In genomic region chr14:60253649-60254048, GRCh38 we compare ENCODE assay signal across 28 cellular contexts.
"Had no signal": no experiment of that assay in that cellular context is flagged by ENCODE, and none has a peak within 500 bp of the region (broad histone marks: within the 10 kb centered on the region; RNA-seq: fewer than 3 reads in every experiment).

No MANE protein-coding gene starts in this region.

- ATAC-seq: activated CD8-positive, alpha-beta memory T cell treated with anti-CD3 and anti-CD28 coated beads, Interleukin-2, amount 10 ng/mL, durations not matched to agents 7 days and 5 days; activated naive CD8-positive, alpha-beta T cell treated with anti-CD3 and anti-CD28 coated beads, Interleukin-2, amount 50 U/mL, for 24 hours; right cardiac atrium; stimulated activated effector memory CD8-positive, alpha-beta T cell treated with anti-CD3 and anti-CD28 coated beads, Interleukin-12 subunit alpha, Interleukin-12 subunit beta, amount 100 ng/mL, for 72 hours; upper lobe of right lung had no signal

- H3K27ac Mint-ChIP-seq: activated CD4-positive, alpha-beta memory T cell treated with anti-CD3 and anti-CD28 coated beads, Interleukin-2, amount 10 ng/mL, durations not matched to agents 7 days and 5 days; activated CD8-positive, alpha-beta memory T cell treated with anti-CD3 and anti-CD28 coated beads, Interleukin-2, amount 10 ng/mL, durations not matched to agents 7 days and 5 days; activated naive CD8-positive, alpha-beta T cell treated with anti-CD3 and anti-CD28 coated beads, Interleukin-2, amount 50 U/mL, for 24 hours; activated T-helper 2 cell treated with anti-CD3 and anti-CD28 coated beads, Interferon-gamma antibody, Interleukin-2, Interleukin-4, amounts not matched to agents 10 μg/mL and 5 μg/mL and 100 μg/mL, durations not matched to agents 14 hours and 24 hours and 36 hours; endodermal cell; progenitor cell of endocrine pancreas; stimulated activated effector memory CD8-positive, alpha-beta T cell treated with anti-CD3 and anti-CD28 coated beads, Interleukin-12 subunit alpha, Interleukin-12 subunit beta, amount 100 ng/mL, for 72 hours; T-helper 2 cell treated with Interferon-gamma antibody and Interleukin-4, amounts not matched to agents 5 μg/mL and 100 μg/mL, for 36 hours had no signal

- DNase-seq: activated CD4-positive, alpha-beta memory T cell treated with anti-CD3 and anti-CD28 coated beads, Interleukin-2, amount 10 ng/mL, durations not matched to agents 7 days and 5 days; activated CD4-positive, alpha-beta T cell treated with anti-CD3 and anti-CD28 coated beads for 48 hours; activated CD4-positive, CD25-positive, alpha-beta regulatory T cell; activated CD8-positive, alpha-beta memory T cell treated with anti-CD3 and anti-CD28 coated beads, Interleukin-2, amount 10 ng/mL, durations not matched to agents 7 days and 5 days; activated naive CD4-positive, alpha-beta T cell treated with Interleukin-2 at 50 U/mL for 16 hours; activated naive CD8-positive, alpha-beta T cell treated with anti-CD3 and anti-CD28 coated beads, Interleukin-2, amount 50 U/mL, for 24 hours; activated T-cell treated with anti-CD3 and anti-CD28 coated beads, Interleukin-2, amount 50 U/mL, for 1 hour; anterior cingulate cortex; central memory CD4-positive, alpha-beta T cell; endodermal cell; head of caudate nucleus; left ventricle myocardium inferior; mammary epithelial cell; midbrain; occipital lobe; right cardiac atrium; stimulated activated CD4-positive, alpha-beta T cell treated with anti-CD3 and anti-CD28 coated beads, Interleukin-4, amount 100 ng/mL, for 24 hours; stomach; upper lobe of right lung had no signal

- H3K27ac ChIP-seq: epithelial cell of prostate, stomach, thoracic aorta, upper lobe of right lung had no signal

- H3K27me3 ChIP-seq: stomach, upper lobe of right lung had no signal

- H3K9me3 ChIP-seq: left ventricle myocardium inferior, stomach, thoracic aorta, upper lobe of right lung had no signal

- H3K27me3 Mint-ChIP-seq: activated CD4-positive, alpha-beta memory T cell treated with anti-CD3 and anti-CD28 coated beads, Interleukin-2, amount 10 ng/mL, durations not matched to agents 7 days and 5 days; activated CD8-positive, alpha-beta memory T cell treated with anti-CD3 and anti-CD28 coated beads, Interleukin-2, amount 10 ng/mL, durations not matched to agents 7 days and 5 days; activated naive CD8-positive, alpha-beta T cell treated with anti-CD3 and anti-CD28 coated beads, Interleukin-2, amount 50 U/mL, for 24 hours; brain; progenitor cell of endocrine pancreas had no signal

- H3K9me3 Mint-ChIP-seq: activated CD4-positive, alpha-beta memory T cell treated with anti-CD3 and anti-CD28 coated beads, Interleukin-2, amount 10 ng/mL, durations not matched to agents 7 days and 5 days; activated naive CD8-positive, alpha-beta T cell treated with anti-CD3 and anti-CD28 coated beads, Interleukin-2, amount 50 U/mL, for 24 hours; activated T-helper 2 cell treated with anti-CD3 and anti-CD28 coated beads, Interferon-gamma antibody, Interleukin-2, Interleukin-4, amounts not matched to agents 10 μg/mL and 5 μg/mL and 100 μg/mL, durations not matched to agents 14 hours and 24 hours and 36 hours; endodermal cell; nephron; stimulated activated effector memory CD8-positive, alpha-beta T cell treated with anti-CD3 and anti-CD28 coated beads, Interleukin-12 subunit alpha, Interleukin-12 subunit beta, amount 100 ng/mL, for 72 hours; T-helper 2 cell treated with Interferon-gamma antibody and Interleukin-4, amounts not matched to agents 5 μg/mL and 100 μg/mL, for 36 hours had no signal

- H3K36me3 ChIP-seq: left ventricle myocardium inferior, stomach, thoracic aorta, upper lobe of right lung had no signal

- H3K4me3 ChIP-seq: left ventricle myocardium inferior, stomach, thoracic aorta, upper lobe of right lung had no signal

- FAIRE-seq: frontal cortex had no signal

- H3K4me3 Mint-ChIP-seq: activated CD4-positive, alpha-beta memory T cell treated with anti-CD3 and anti-CD28 coated beads, Interleukin-2, amount 10 ng/mL, durations not matched to agents 7 days and 5 days; activated CD8-positive, alpha-beta memory T cell treated with anti-CD3 and anti-CD28 coated beads, Interleukin-2, amount 10 ng/mL, durations not matched to agents 7 days and 5 days; activated naive CD8-positive, alpha-beta T cell treated with anti-CD3 and anti-CD28 coated beads, Interleukin-2, amount 50 U/mL, for 24 hours; endodermal cell; stimulated activated effector memory CD8-positive, alpha-beta T cell treated with anti-CD3 and anti-CD28 coated beads, Interleukin-12 subunit alpha, Interleukin-12 subunit beta, amount 100 ng/mL, for 72 hours; T-helper 2 cell treated with Interferon-gamma antibody and Interleukin-4, amounts not matched to agents 5 μg/mL and 100 μg/mL, for 36 hours had no signal
